ENCODE assay signal across 10 cellular contexts in the genomic region with DNA sequence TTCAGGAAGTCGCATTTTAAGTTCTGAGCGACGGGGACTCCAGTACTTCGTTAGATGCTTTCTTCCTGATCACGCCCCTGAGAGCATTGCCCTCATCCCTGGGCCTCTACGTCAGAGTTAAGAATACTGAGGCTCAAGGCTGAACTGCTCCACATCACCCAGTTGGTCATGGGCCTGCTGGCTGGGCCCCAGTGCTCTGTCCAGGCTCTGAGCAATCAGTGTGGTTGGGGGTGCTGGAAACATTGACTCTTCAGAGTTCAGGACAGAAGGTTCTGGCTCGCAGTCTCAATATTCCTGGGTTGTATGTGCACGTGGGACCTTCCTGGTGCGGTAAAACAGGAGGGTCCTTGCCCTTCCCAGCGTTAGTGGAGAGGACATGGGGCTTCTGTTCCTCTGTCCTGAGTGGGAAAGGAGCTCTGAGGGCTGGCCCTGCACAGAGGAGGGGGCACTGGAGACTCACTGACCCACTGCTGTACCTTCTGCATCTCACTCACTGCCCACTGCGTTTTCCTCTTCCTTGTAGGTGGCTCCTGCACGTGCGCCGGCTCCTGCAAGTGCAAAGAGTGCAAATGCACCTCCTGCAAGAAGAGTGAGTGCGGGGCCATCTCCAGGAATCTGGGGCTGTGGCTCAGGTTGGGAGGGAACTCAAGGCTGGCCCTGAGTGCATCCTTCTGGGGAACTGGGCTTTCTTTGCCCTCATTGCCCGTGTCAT. TPM values are rescaled to one million over a fixed set of nuclear protein-coding genes. Genes with fewer than 3 reads are reported as not detected.
A peak's percentile ranks its signal among the peaks of the same experiment; 100 is the strongest.
DNase-seq lines count a peak whose midpoint lies in the region; ATAC-seq, FAIRE-seq and TF ChIP-seq lines count a peak whose summit lies in the region.
"Had no signal": no experiment of that assay in that cellular context is flagged by ENCODE, and none has a peak within 500 bp of the region (broad histone marks: within the 10 kb centered on the region; RNA-seq: fewer than 3 reads in every experiment).

No MANE protein-coding gene starts in this region.

- intact Hi-C loops in left lung (cut with DNase I), result no loop called here

- H3K27me3 ChIP-seq in AG04450 (ENCODE audit: control insufficient read depth, insufficient read depth, low read length), result peaks cover under 1% of the 10 kb centered on the region
- no peaks in the 10 kb centered on the region for H3K27me3 ChIP-seq in brain microvascular endothelial cell (replicated peaks)
- H3K27me3 ChIP-seq in left lung, result peaks cover 0 to 47% of the 10 kb centered on the region in 2 donors

- H3K4me1 ChIP-seq in left lung, result peaks cover 5 to 23% of the 10 kb centered on the region in 2 donors

- H3K4me3 ChIP-seq in AG04450 (ENCODE audit: low read depth, low read length) (peak overlapping the region; percentile 73), brain microvascular endothelial cell (ENCODE audit: low read depth, low read length) (peak overlapping the region; percentile 74), left lung (peak overlapping the region; percentile 46 to 50)

- POLR2A ChIA-PET in AG04450 (lab: Yijun Ruan, JAX), result interaction anchor here (0.6 to 4.8 kb wide), 21 partner anchors 9 to 304 kb away, joined by 3 to 201 read pairs (median 4); partner anchors contain the start of genes MT1F, MT1G, MT1X and MT2A

- peak overlapping the region; percentile 78 for H3K27ac ChIP-seq in AG04450 (ENCODE audit: low read depth, low read length)
- peak overlapping the region; percentile 75 for H3K27ac ChIP-seq in brain microvascular endothelial cell
- H3K27ac ChIP-seq in left lung, result peak overlapping the region; percentile 80 to 90
- peak overlapping the region; percentile 73 for H3K27ac ChIP-seq in temporal lobe (ENCODE audit: low read depth, low read length)

- DNase-seq in AG04450 (ENCODE audit: low read depth, low spot score) (no peak), brain microvascular endothelial cell (peak; percentile 66), left lung (no peak), H54 (ENCODE audit: insufficient read length, low spot score) (no peak), GM13976 (ENCODE audit: low spot score) (no peak)

- TF ChIP-seq POLR2A in H54 (IDR thresholded peaks at IDR 0.05; ENCODE audit: low read depth, low read length), result no peak

- CTCF ChIA-PET in AG04450 (lab: Charles Lee), result interaction anchor here (0.6 to 1.2 kb wide), 3 partner anchors 75 to 112 kb away, joined by 3 to 7 read pairs (median 3); no protein-coding TSS in a partner anchor

- no peaks in the 10 kb centered on the region for H3K36me3 ChIP-seq in brain microvascular endothelial cell (replicated peaks)
- no peaks in the 10 kb centered on the region for H3K36me3 ChIP-seq in left lung

- no peak for FAIRE-seq in H54 (lab: Jason Lieb, UNC)
- FAIRE-seq: colon, GM18507 had no signal

- in situ Hi-C loops in brain microvascular endothelial cell (cut with HindIII; ENCODE audit: low pct_ligation_motif_present, low sequenced_read_pairs), result no loop called here
- in situ Hi-C loops in GM13976 (cut with MboI; ENCODE audit: low sequenced_read_pairs, unreplicated experiment), result no loop called here

- peak; percentile 4 for ATAC-seq in HG03196 (IDR thresholded peaks at IDR 0.05; ENCODE audit: unreplicated experiment)
- peak; percentile 62 for ATAC-seq in left lung
- no peak for ATAC-seq in HG03442 (IDR thresholded peaks at IDR 0.05; ENCODE audit: unreplicated experiment)

- H3K9me3 ChIP-seq in AG04450 (ENCODE audit: control insufficient read depth, insufficient read depth, low read length) (no peaks in the 10 kb centered on the region), left lung (no peaks in the 10 kb centered on the region)

- no peak for TF ChIP-seq CTCF in AG04450 (IDR thresholded peaks at IDR 0.05; ENCODE audit: low read depth, low read length)
- TF ChIP-seq CTCF in brain microvascular endothelial cell (IDR thresholded peaks at IDR 0.05; ENCODE audit: low read depth, low read length, missing control alignments), result no peak
- TF ChIP-seq CTCF in left lung (IDR thresholded peaks at IDR 0.05), result no peak
- no peak for TF ChIP-seq CTCF in GM13976 (IDR thresholded peaks at IDR 0.05; ENCODE audit: borderline replicate concordance, control extremely low read depth, extremely low read depth, insufficient read depth, missing control alignments)

RNA-seq across cellular contexts. Expression of gene MT1E, which starts 0.5 kb away (rescaled TPM):
- 153 and 250 TPM in 2 replicates for polyA plus RNA-seq in AG04450 (2011; rRNA removed)
- polyA minus RNA-seq in AG04450 (2011; rRNA and poly(A)+ RNA removed), result 51.3 and 58.4 TPM in 2 replicates
- 100 to 1,000 TPM; 103 to 262 TPM for total RNA-seq in left lung
- 5.4 TPM for total RNA-seq in temporal lobe

RNA-seq across cellular contexts. Expression of gene MT1M, which starts 6.4 kb away (rescaled TPM):
- polyA plus RNA-seq in AG04450 (2011; rRNA removed), result 0.10 and 0.38 TPM in 2 replicates
- not detected in 2 replicates for polyA minus RNA-seq in AG04450 (2011; rRNA and poly(A)+ RNA removed)
- 10 to 100 TPM in 1 of 2 donors, 1 to 10 TPM in 1; 8.4 to 32.5 TPM for total RNA-seq in left lung
- 0.74 TPM for total RNA-seq in temporal lobe

RNA-seq across cellular contexts. Expression of gene MT1A, which starts 12.4 kb away (rescaled TPM):
- polyA plus RNA-seq in AG04450 (2011; rRNA removed), result 0.66 TPM in 1 of 2 replicates, not detected in the other
- 0.91 and 1.1 TPM in 2 replicates for polyA minus RNA-seq in AG04450 (2011; rRNA and poly(A)+ RNA removed)
- 10 to 100 TPM in 1 of 2 donors, 1 to 10 TPM in 1; 3.1 to 24.1 TPM for total RNA-seq in left lung
- total RNA-seq in temporal lobe, result not detected

RNA-seq across cellular contexts. Expression of gene MT2A, which starts 17.7 kb away (rescaled TPM):
- 82.6 and 146 TPM in 2 replicates for polyA plus RNA-seq in AG04450 (2011; rRNA removed)
- 63.5 and 64.1 TPM in 2 replicates for polyA minus RNA-seq in AG04450 (2011; rRNA and poly(A)+ RNA removed)
- 100 to 1,000 TPM; 239 to 425 TPM for total RNA-seq in left lung
- 4.2 TPM for total RNA-seq in temporal lobe

RNA-seq across cellular contexts. Expression of gene MT1B, which starts 25.6 kb away (rescaled TPM):
- not detected in 2 replicates for polyA plus RNA-seq in AG04450 (2011; rRNA removed)
- not detected in 2 replicates for polyA minus RNA-seq in AG04450 (2011; rRNA and poly(A)+ RNA removed)
- total RNA-seq in left lung, result not detected
- total RNA-seq in temporal lobe, result not detected

Comparison
In these comparisons a context has a peak if more than half of its experiments do, and no peak if none do; other contexts are left out.
1. RNA of gene MT1E, which starts 0.5 kb away (total RNA-seq): 103 to 262 TPM in left lung; 5.4 TPM in temporal lobe (single experiment); every median in the first group is over 10 times any median in the second.
2. Peak in every context shown above with its lines, with median percentiles within 50 percentile points of each other: H3K27ac ChIP-seq and H3K4me3 ChIP-seq.